ENCODE assay signal across 8 cellular contexts in genomic region chr9:137044502-137045177, GRCh38.
DNase-seq lines count a peak whose midpoint lies in the region; ATAC-seq and TF ChIP-seq lines count a peak whose summit lies in the region.

No MANE protein-coding gene starts in this region.

- peak overlapping the region; percentile 67 for H3K4me3 Mint-ChIP-seq in activated T-cell treated with anti-CD3 and anti-CD28 coated beads, Interleukin-2, amount 50 U/mL, for 24 hours
- peak overlapping the region; percentile 48 to 62 for H3K4me3 Mint-ChIP-seq in stimulated activated naive B cell treated with anti-CD40 and anti-IgM and Interleukin-4, amounts not matched to agents 10 μg/mL and 1 μg/mL and 100 μg/mL, for 72 hours

- H3K27ac ChIP-seq in iPS DF 6.9 (ENCODE audit: low read length): no peak overlapping the region

- H3K4me3 ChIP-seq in WI38 (ENCODE audit: low read depth, low read length) (peak overlapping the region; percentile 61), iPS DF 6.9 (ENCODE audit: low read length) (peak overlapping the region; percentile 62; the same call in 1 of the 2 replicates)

- peaks cover 5% of the 10 kb centered on the region; the same call in 1 of the 2 replicates for H3K4me1 ChIP-seq in iPS DF 6.9 (ENCODE audit: control insufficient read depth, insufficient read depth, low read length)

- peaks cover 21% of the 10 kb centered on the region for H3K4me1 Mint-ChIP-seq in activated T-cell treated with anti-CD3 and anti-CD28 coated beads, Interleukin-2, amount 50 U/mL, for 24 hours (ENCODE audit: low read depth)
- H3K4me1 Mint-ChIP-seq in stimulated activated naive B cell treated with anti-CD40 and anti-IgM and Interleukin-4, amounts not matched to agents 10 μg/mL and 1 μg/mL and 100 μg/mL, for 72 hours: peaks cover 8 to 18% of the 10 kb centered on the region in 2 donors

- H3K27me3 Mint-ChIP-seq in activated T-cell treated with anti-CD3 and anti-CD28 coated beads, Interleukin-2, amount 50 U/mL, for 24 hours: peaks cover 49% of the 10 kb centered on the region
- peaks cover 54 to 66% of the 10 kb centered on the region in 2 donors for H3K27me3 Mint-ChIP-seq in stimulated activated naive B cell treated with anti-CD40 and anti-IgM and Interleukin-4, amounts not matched to agents 10 μg/mL and 1 μg/mL and 100 μg/mL, for 72 hours

- H3K9me3 ChIP-seq in iPS DF 6.9 (ENCODE audit: control insufficient read depth, insufficient read depth, low read length): no peaks in the 10 kb centered on the region

- no peak for DNase-seq in activated T-cell treated with anti-CD3 and anti-CD28 coated beads, Interleukin-2, amount 50 U/mL, for 24 hours
- DNase-seq in activated T-cell treated with anti-CD3 and anti-CD28 coated beads for 4 hours (no peak), iPS DF 6.9 (ENCODE audit: low read depth, low spot score) (no peak), GF-D8 (lab: John Stamatoyannopoulos, UW) (no peak)
- no peak for DNase-seq in stimulated activated naive B cell treated with anti-CD40 and anti-IgM and Interleukin-4, amounts not matched to agents 10 μg/mL and 1 μg/mL and 100 μg/mL, for 72 hours
- no peak for DNase-seq in stimulated activated CD4-positive, alpha-beta T cell treated with anti-CD3 and anti-CD28 coated beads, Interleukin-4, amount 100 ng/mL, for 1 hour

- no peaks in the 10 kb centered on the region for H3K9me3 Mint-ChIP-seq in activated T-cell treated with anti-CD3 and anti-CD28 coated beads, Interleukin-2, amount 50 U/mL, for 24 hours
- no peaks in the 10 kb centered on the region for H3K9me3 Mint-ChIP-seq in stimulated activated naive B cell treated with anti-CD40 and anti-IgM and Interleukin-4, amounts not matched to agents 10 μg/mL and 1 μg/mL and 100 μg/mL, for 72 hours

- no peak overlapping the region for H3K27ac Mint-ChIP-seq in activated T-cell treated with anti-CD3 and anti-CD28 coated beads, Interleukin-2, amount 50 U/mL, for 24 hours
- no peak overlapping the region for H3K27ac Mint-ChIP-seq in stimulated activated naive B cell treated with anti-CD40 and anti-IgM and Interleukin-4, amounts not matched to agents 10 μg/mL and 1 μg/mL and 100 μg/mL, for 72 hours

- no peaks in the 10 kb centered on the region; the same call in 1 of the 2 replicates for H3K36me3 ChIP-seq in iPS DF 6.9 (ENCODE audit: control insufficient read depth, insufficient read depth, low read length)

- no peak for TF ChIP-seq CTCF in WI38 (IDR thresholded peaks at IDR 0.05; ENCODE audit: low read depth, low read length)

- H3K36me3 Mint-ChIP-seq in activated T-cell treated with anti-CD3 and anti-CD28 coated beads, Interleukin-2, amount 50 U/mL, for 24 hours (ENCODE audit: low read depth): no peaks in the 10 kb centered on the region
- H3K36me3 Mint-ChIP-seq in stimulated activated naive B cell treated with anti-CD40 and anti-IgM and Interleukin-4, amounts not matched to agents 10 μg/mL and 1 μg/mL and 100 μg/mL, for 72 hours: peaks cover 0 to 2% of the 10 kb centered on the region in 2 donors

- ATAC-seq in stimulated activated naive B cell treated with anti-CD40 and anti-IgM and Interleukin-4, amounts not matched to agents 10 μg/mL and 1 μg/mL and 100 μg/mL, for 72 hours (replicated peaks): no peak
- no peak for ATAC-seq in HG02973 (IDR thresholded peaks at IDR 0.05; ENCODE audit: unreplicated experiment)

- no CpG with 5 or more reads among the region's 18 CpGs for WGBS in iPS DF 6.9 (ENCODE audit: insufficient coverage, insufficient read length)

- H3K27me3 ChIP-seq in iPS DF 6.9 (ENCODE audit: control insufficient read depth, insufficient read depth, low read length): peaks cover 10% of the 10 kb centered on the region; the same call in 1 of the 2 replicates
